ENCODE assay signal across 25 cellular contexts in genomic region chr4:88091378-88091777, GRCh38.
"Had no signal": no experiment of that assay in that cellular context is flagged by ENCODE, and none has a peak within 500 bp of the region (broad histone marks: within the 10 kb centered on the region; RNA-seq: fewer than 3 reads in every experiment).

No MANE protein-coding gene starts in this region.

- DNase-seq: activated B cell treated with CpG ODN at 0.5 μM for 24 hours; activated CD4-positive, alpha-beta T cell treated with anti-CD3 and anti-CD28 coated beads, Interleukin-2, amount 50 U/mL, for 1 hour; activated CD8-positive, alpha-beta memory T cell treated with anti-CD3 and anti-CD28 coated beads, Interleukin-2, amount 10 ng/mL, durations not matched to agents 7 days and 5 days; activated CD8-positive, alpha-beta T cell treated with anti-CD3 and anti-CD28 coated beads, Interleukin-2, amount 10 ng/mL, durations not matched to agents 7 days and 5 days; activated naive CD8-positive, alpha-beta T cell treated with anti-CD3 and anti-CD28 coated beads, Interleukin-2, amount 50 U/mL, for 24 hours; activated T-cell treated with anti-CD3 and anti-CD28 coated beads, Interleukin-2, amount 50 U/mL, for 48 hours; cortex of kidney; endodermal cell; foreskin keratinocyte; islet precursor cell; midbrain; natural killer cell; sigmoid colon; stimulated activated CD4-positive, alpha-beta T cell treated with anti-CD3 and anti-CD28 coated beads, Interleukin-15, amount 100 ng/mL, for 24 hours; stimulated activated CD4-positive, alpha-beta T cell treated with anti-CD3 and anti-CD28 coated beads, Interleukin-2, amount 100 ng/mL, for 24 hours; stimulated activated naive B cell treated with anti-CD40 and anti-IgM and Interleukin-4, amounts not matched to agents 10 μg/mL and 1 μg/mL and 100 μg/mL, for 72 hours; stomach; T-helper 1 cell; tibial artery; upper lobe of right lung had no signal

- H3K4me1 ChIP-seq: foreskin keratinocyte, sigmoid colon, stomach, upper lobe of right lung had no signal

- H3K4me3 Mint-ChIP-seq: activated B cell treated with CpG ODN at 0.5 μM for 24 hours; activated CD8-positive, alpha-beta memory T cell treated with anti-CD3 and anti-CD28 coated beads, Interleukin-2, amount 10 ng/mL, durations not matched to agents 7 days and 5 days; activated CD8-positive, alpha-beta T cell treated with anti-CD3 and anti-CD28 coated beads, Interleukin-2, amount 10 ng/mL, durations not matched to agents 7 days and 5 days; activated naive CD4-positive, alpha-beta T cell treated with anti-CD3 and anti-CD28 coated beads, Interleukin-2, amount 50 U/mL, for 24 hours; activated naive CD8-positive, alpha-beta T cell treated with anti-CD3 and anti-CD28 coated beads, Interleukin-2, amount 50 U/mL, for 24 hours; brain; endodermal cell; natural killer cell; stimulated activated naive B cell treated with anti-CD40 and anti-IgM and Interleukin-4, amounts not matched to agents 10 μg/mL and 1 μg/mL and 100 μg/mL, for 72 hours; T-helper 2 cell treated with Interferon-gamma antibody and Interleukin-4, amounts not matched to agents 5 μg/mL and 100 μg/mL, for 36 hours had no signal

- H3K36me3 Mint-ChIP-seq: activated CD8-positive, alpha-beta memory T cell treated with anti-CD3 and anti-CD28 coated beads, Interleukin-2, amount 10 ng/mL, durations not matched to agents 7 days and 5 days; activated naive CD4-positive, alpha-beta T cell treated with anti-CD3 and anti-CD28 coated beads, Interleukin-2, amount 50 U/mL, for 24 hours; brain; natural killer cell; stimulated activated naive B cell treated with anti-CD40 and anti-IgM and Interleukin-4, amounts not matched to agents 10 μg/mL and 1 μg/mL and 100 μg/mL, for 72 hours had no signal

- H3K27ac Mint-ChIP-seq: activated B cell treated with CpG ODN at 0.5 μM for 24 hours; activated CD8-positive, alpha-beta memory T cell treated with anti-CD3 and anti-CD28 coated beads, Interleukin-2, amount 10 ng/mL, durations not matched to agents 7 days and 5 days; activated CD8-positive, alpha-beta T cell treated with anti-CD3 and anti-CD28 coated beads, Interleukin-2, amount 10 ng/mL, durations not matched to agents 7 days and 5 days; activated naive CD4-positive, alpha-beta T cell treated with anti-CD3 and anti-CD28 coated beads, Interleukin-2, amount 50 U/mL, for 24 hours; activated naive CD8-positive, alpha-beta T cell treated with anti-CD3 and anti-CD28 coated beads, Interleukin-2, amount 50 U/mL, for 24 hours; activated T-helper 2 cell treated with anti-CD3 and anti-CD28 coated beads, Interferon-gamma antibody, Interleukin-2, Interleukin-4, amounts not matched to agents 10 μg/mL and 5 μg/mL and 100 μg/mL, durations not matched to agents 14 hours and 24 hours and 36 hours; brain; endodermal cell; natural killer cell; stimulated activated naive B cell treated with anti-CD40 and anti-IgM and Interleukin-4, amounts not matched to agents 10 μg/mL and 1 μg/mL and 100 μg/mL, for 72 hours; T-helper 2 cell treated with Interferon-gamma antibody and Interleukin-4, amounts not matched to agents 5 μg/mL and 100 μg/mL, for 36 hours had no signal

- H3K27me3 ChIP-seq: foreskin keratinocyte, sigmoid colon, stomach, tibial artery, upper lobe of right lung had no signal

- H3K9me3 Mint-ChIP-seq: activated B cell treated with CpG ODN at 0.5 μM for 24 hours; activated naive CD4-positive, alpha-beta T cell treated with anti-CD3 and anti-CD28 coated beads, Interleukin-2, amount 50 U/mL, for 24 hours; activated naive CD8-positive, alpha-beta T cell treated with anti-CD3 and anti-CD28 coated beads, Interleukin-2, amount 50 U/mL, for 24 hours; activated T-helper 2 cell treated with anti-CD3 and anti-CD28 coated beads, Interferon-gamma antibody, Interleukin-2, Interleukin-4, amounts not matched to agents 10 μg/mL and 5 μg/mL and 100 μg/mL, durations not matched to agents 14 hours and 24 hours and 36 hours; brain; endodermal cell; natural killer cell; stimulated activated naive B cell treated with anti-CD40 and anti-IgM and Interleukin-4, amounts not matched to agents 10 μg/mL and 1 μg/mL and 100 μg/mL, for 72 hours; T-helper 2 cell treated with Interferon-gamma antibody and Interleukin-4, amounts not matched to agents 5 μg/mL and 100 μg/mL, for 36 hours had no signal

- H3K27me3 Mint-ChIP-seq: activated naive CD8-positive, alpha-beta T cell treated with anti-CD3 and anti-CD28 coated beads, Interleukin-2, amount 50 U/mL, for 24 hours; stimulated activated naive B cell treated with anti-CD40 and anti-IgM and Interleukin-4, amounts not matched to agents 10 μg/mL and 1 μg/mL and 100 μg/mL, for 72 hours had no signal

- H3K4me3 ChIP-seq: sigmoid colon, stomach, tibial artery, upper lobe of right lung had no signal

- H3K27ac ChIP-seq: foreskin keratinocyte, sigmoid colon, stomach, tibial artery, upper lobe of right lung had no signal

- H3K4me1 Mint-ChIP-seq: activated B cell treated with CpG ODN at 0.5 μM for 24 hours; activated CD8-positive, alpha-beta memory T cell treated with anti-CD3 and anti-CD28 coated beads, Interleukin-2, amount 10 ng/mL, durations not matched to agents 7 days and 5 days; activated naive CD4-positive, alpha-beta T cell treated with anti-CD3 and anti-CD28 coated beads, Interleukin-2, amount 50 U/mL, for 24 hours; activated naive CD8-positive, alpha-beta T cell treated with anti-CD3 and anti-CD28 coated beads, Interleukin-2, amount 50 U/mL, for 24 hours; brain; endodermal cell; natural killer cell; stimulated activated naive B cell treated with anti-CD40 and anti-IgM and Interleukin-4, amounts not matched to agents 10 μg/mL and 1 μg/mL and 100 μg/mL, for 72 hours had no signal

- H3K36me3 ChIP-seq: sigmoid colon, stomach, tibial artery, upper lobe of right lung had no signal

- ATAC-seq: activated CD8-positive, alpha-beta memory T cell treated with anti-CD3 and anti-CD28 coated beads, Interleukin-2, amount 10 ng/mL, durations not matched to agents 7 days and 5 days; activated CD8-positive, alpha-beta T cell treated with anti-CD3 and anti-CD28 coated beads, Interleukin-2, amount 10 ng/mL, durations not matched to agents 7 days and 5 days; activated naive CD8-positive, alpha-beta T cell treated with anti-CD3 and anti-CD28 coated beads, Interleukin-2, amount 50 U/mL, for 24 hours; esophagus mucosa; foreskin keratinocyte; natural killer cell; stimulated activated naive B cell treated with anti-CD40 and anti-IgM and Interleukin-4, amounts not matched to agents 10 μg/mL and 1 μg/mL and 100 μg/mL, for 72 hours; upper lobe of right lung had no signal

- H3K9me3 ChIP-seq: sigmoid colon, stomach, tibial artery, upper lobe of right lung had no signal
